ENCODE assay signal across 8 cellular contexts in genomic region chr10:16700331-16700730, GRCh38.
"Had no signal": no experiment of that assay in that cellular context is flagged by ENCODE, and none has a peak within 500 bp of the region (broad histone marks: within the 10 kb centered on the region; RNA-seq: fewer than 3 reads in every experiment).

No MANE protein-coding gene starts in this region.

- DNase-seq: GM23248, GOT3, H7, HFFc6, IMR-90 had no signal

- H3K36me3 ChIP-seq: HAP-1 had no signal

- H3K27ac Mint-ChIP-seq: HFFc6 had no signal

- ATAC-seq: HCT116, K562 had no signal

- H3K27ac ChIP-seq: GM23248 had no signal

- H3K9me3 ChIP-seq: HAP-1 had no signal

- H3K9me3 Mint-ChIP-seq: HFFc6 had no signal

- H3K4me3 Mint-ChIP-seq: HFFc6 had no signal

- H3K9ac ChIP-seq: GM23248 had no signal

- H3K4me3 ChIP-seq: GM23248, HAP-1, K562 had no signal

- H2AFZ ChIP-seq: GM23248 had no signal
